Comparison of ENCODE assay signal across 15 cellular contexts in genomic region chr2:186497928-186498327, GRCh38. TPM values are rescaled to one million over a fixed set of nuclear protein-coding genes. Genes with fewer than 3 reads are reported as not detected.
DNase-seq lines count a peak whose midpoint lies in the region; TF ChIP-seq lines count a peak whose summit lies in the region.
"Had no signal": no experiment of that assay in that cellular context is flagged by ENCODE, and none has a peak within 500 bp of the region (broad histone marks: within the 10 kb centered on the region; RNA-seq: fewer than 3 reads in every experiment).

No MANE protein-coding gene starts in this region.

- DNase-seq in activated T-cell treated with anti-CD3 and anti-CD28 coated beads, Interleukin-2, amount 50 U/mL, for 24 hours: no peak
- no peak for DNase-seq in activated T-cell treated with anti-CD3 and anti-CD28 coated beads for 4 hours
- DNase-seq in UCSD-AML1 (lab: John Stamatoyannopoulos, UW; ENCODE audit: unreplicated experiment): peak; percentile 3
- no peak for DNase-seq in endothelial cell (ENCODE audit: low spot score)
- no peak for DNase-seq in stimulated activated CD4-positive, alpha-beta T cell treated with anti-CD3 and anti-CD28 coated beads, Interleukin-4, amount 100 ng/mL, for 24 hours
- no peak for DNase-seq in DMS153 treated with DMSO at 0.1 percent for 48 hours (lab: John Stamatoyannopoulos, UW; ENCODE audit: unreplicated experiment)
- DNase-seq in inferior parietal cortex (ENCODE audit: extremely low spot score): no peak
- DNase-seq: 8988T, AML-193, Calu3, DMS 273 treated with DMSO at 0.1 percent for 48 hours, DMS79, GOT3, H9, IMR-90 had no signal

- TF ChIP-seq CTCF in endothelial cell (IDR thresholded peaks at IDR 0.05; ENCODE audit: unreplicated experiment): no peak

- no peaks in the 10 kb centered on the region for H3K27me3 Mint-ChIP-seq in activated T-cell treated with anti-CD3 and anti-CD28 coated beads, Interleukin-2, amount 50 U/mL, for 24 hours
- H3K27me3 Mint-ChIP-seq in endothelial cell (ENCODE audit: unreplicated experiment): no peaks in the 10 kb centered on the region

- no peak overlapping the region for H3K4me3 Mint-ChIP-seq in activated T-cell treated with anti-CD3 and anti-CD28 coated beads, Interleukin-2, amount 50 U/mL, for 24 hours
- no peak overlapping the region for H3K4me3 Mint-ChIP-seq in endothelial cell (ENCODE audit: unreplicated experiment)
- H3K4me3 Mint-ChIP-seq: H9 had no signal

- peak overlapping the region; percentile 41 for H3K27ac Mint-ChIP-seq in activated T-cell treated with anti-CD3 and anti-CD28 coated beads, Interleukin-2, amount 50 U/mL, for 24 hours
- peak overlapping the region; percentile 51 for H3K27ac Mint-ChIP-seq in endothelial cell (ENCODE audit: unreplicated experiment)

- peaks cover 87% of the 10 kb centered on the region for H3K36me3 Mint-ChIP-seq in activated T-cell treated with anti-CD3 and anti-CD28 coated beads, Interleukin-2, amount 50 U/mL, for 24 hours (ENCODE audit: low read depth)
- H3K36me3 Mint-ChIP-seq in endothelial cell (ENCODE audit: low read depth, unreplicated experiment): peaks cover 5% of the 10 kb centered on the region

- peaks cover 54% of the 10 kb centered on the region for H3K4me1 Mint-ChIP-seq in activated T-cell treated with anti-CD3 and anti-CD28 coated beads, Interleukin-2, amount 50 U/mL, for 24 hours (ENCODE audit: low read depth)
- H3K4me1 Mint-ChIP-seq in endothelial cell (ENCODE audit: unreplicated experiment): peaks cover under 1% of the 10 kb centered on the region
- H3K4me1 Mint-ChIP-seq: H9 had no signal

- H3K9me3 Mint-ChIP-seq in activated T-cell treated with anti-CD3 and anti-CD28 coated beads, Interleukin-2, amount 50 U/mL, for 24 hours: no peaks in the 10 kb centered on the region
- no peaks in the 10 kb centered on the region for H3K9me3 Mint-ChIP-seq in endothelial cell (ENCODE audit: unreplicated experiment)
- H3K9me3 Mint-ChIP-seq: H9 had no signal

RNA-seq across cellular contexts. Expression of gene ZC3H15, which starts 11.9 kb away (rescaled TPM):
- total RNA-seq in endothelial cell (ENCODE audit: unreplicated experiment): 46.8 TPM
